In the genomic region with DNA sequence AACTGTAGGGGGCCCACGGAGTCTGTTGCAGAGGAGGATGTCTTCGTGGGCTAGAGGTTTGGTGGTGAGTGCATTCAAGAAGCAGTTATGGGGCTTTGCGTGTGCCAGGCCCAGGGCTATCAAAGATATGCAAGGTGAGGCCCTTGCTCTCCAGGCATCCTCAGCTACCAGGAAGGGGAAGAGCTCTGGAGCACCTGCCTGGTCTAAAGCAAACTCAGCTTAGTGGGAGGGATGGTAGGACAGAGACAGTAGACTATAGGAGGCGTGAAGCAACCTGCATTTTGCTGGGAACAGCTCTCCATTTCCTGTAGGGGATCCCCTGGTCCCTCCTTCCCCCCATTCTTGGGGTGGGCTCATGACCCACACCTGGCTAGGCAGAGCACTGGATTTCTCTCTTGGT, we compare ENCODE assay signal across 1 cellular context.
TF ChIP-seq lines count a peak whose summit lies in the region.

No MANE protein-coding gene starts in this region.

TF ChIP-seq in H1, 55 proteins besides CTCF, POLR2A, EP300 and RAD21 (continued from another document):
- no peak for TF ChIP-seq CTBP2 (IDR thresholded peaks at IDR 0.05; ENCODE audit: borderline replicate concordance, insufficient read depth, insufficient read length, low read length)
- TF ChIP-seq MAFK (IDR thresholded peaks at IDR 0.05; ENCODE audit: low read depth, low read length) = no peak
- TF ChIP-seq SIN3A (conservative IDR thresholded peaks at IDR 0.05 in 1 of 2, IDR thresholded peaks at IDR 0.05 in 1 of 2; ENCODE audit: low read depth in 1 of 2, low read length in 2 of 2) = no peak
- TF ChIP-seq SP4 (IDR thresholded peaks at IDR 0.05; ENCODE audit: low read length) = no peak
- TF ChIP-seq SIRT6 (IDR thresholded peaks at IDR 0.05; ENCODE audit: low read length) = no peak
- TF ChIP-seq BCL11A (IDR thresholded peaks at IDR 0.05; ENCODE audit: low read depth in 2 of 2, low read length in 2 of 2) = no peak
- no peak for TF ChIP-seq KDM5A (IDR thresholded peaks at IDR 0.05; ENCODE audit: low read length)
- no peak for TF ChIP-seq NANOG (IDR thresholded peaks at IDR 0.05; ENCODE audit: insufficient read depth, low read depth, low read length, poor library complexity, severe bottlenecking)
- no peak for TF ChIP-seq HDAC2 (IDR thresholded peaks at IDR 0.05; ENCODE audit: borderline replicate concordance in 1 of 2, low read depth in 2 of 2, low read length in 2 of 2)
- TF ChIP-seq FOSL1 (IDR thresholded peaks at IDR 0.05; ENCODE audit: insufficient read depth, low read depth, low read length) = no peak
- TF ChIP-seq SP1 (IDR thresholded peaks at IDR 0.05; ENCODE audit: low read depth, low read length) = no peak
- no peak for TF ChIP-seq JUND (IDR thresholded peaks at IDR 0.05; ENCODE audit: low read length)
